Comparison of ENCODE assay signal across 1 cellular context in the genomic region with DNA sequence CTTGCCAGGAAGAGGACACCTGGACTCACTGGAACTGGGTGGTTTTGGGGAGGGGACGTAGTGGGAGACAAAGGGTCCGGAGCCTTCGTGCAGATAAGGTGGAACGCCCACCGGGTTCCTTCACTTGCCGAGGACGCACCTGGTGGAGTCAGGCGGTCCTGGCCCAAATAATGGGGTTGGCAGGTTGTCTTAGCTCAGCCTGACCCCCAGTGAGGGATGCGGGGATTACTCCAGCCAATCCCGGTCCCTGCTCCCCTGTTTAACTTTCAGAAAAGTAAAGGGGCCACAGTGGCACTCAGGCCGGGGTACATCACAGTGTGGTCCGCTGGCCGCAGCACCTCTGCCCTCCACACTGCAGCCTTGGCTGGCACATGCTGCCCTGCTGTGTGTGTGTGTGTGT.
TF ChIP-seq lines count a peak whose summit lies in the region.

No MANE protein-coding gene starts in this region.

TF ChIP-seq in GM23338, 12 proteins besides CTCF, POLR2A, EP300 and RAD21 (continued from another document):
- TF ChIP-seq, protein P1, sequence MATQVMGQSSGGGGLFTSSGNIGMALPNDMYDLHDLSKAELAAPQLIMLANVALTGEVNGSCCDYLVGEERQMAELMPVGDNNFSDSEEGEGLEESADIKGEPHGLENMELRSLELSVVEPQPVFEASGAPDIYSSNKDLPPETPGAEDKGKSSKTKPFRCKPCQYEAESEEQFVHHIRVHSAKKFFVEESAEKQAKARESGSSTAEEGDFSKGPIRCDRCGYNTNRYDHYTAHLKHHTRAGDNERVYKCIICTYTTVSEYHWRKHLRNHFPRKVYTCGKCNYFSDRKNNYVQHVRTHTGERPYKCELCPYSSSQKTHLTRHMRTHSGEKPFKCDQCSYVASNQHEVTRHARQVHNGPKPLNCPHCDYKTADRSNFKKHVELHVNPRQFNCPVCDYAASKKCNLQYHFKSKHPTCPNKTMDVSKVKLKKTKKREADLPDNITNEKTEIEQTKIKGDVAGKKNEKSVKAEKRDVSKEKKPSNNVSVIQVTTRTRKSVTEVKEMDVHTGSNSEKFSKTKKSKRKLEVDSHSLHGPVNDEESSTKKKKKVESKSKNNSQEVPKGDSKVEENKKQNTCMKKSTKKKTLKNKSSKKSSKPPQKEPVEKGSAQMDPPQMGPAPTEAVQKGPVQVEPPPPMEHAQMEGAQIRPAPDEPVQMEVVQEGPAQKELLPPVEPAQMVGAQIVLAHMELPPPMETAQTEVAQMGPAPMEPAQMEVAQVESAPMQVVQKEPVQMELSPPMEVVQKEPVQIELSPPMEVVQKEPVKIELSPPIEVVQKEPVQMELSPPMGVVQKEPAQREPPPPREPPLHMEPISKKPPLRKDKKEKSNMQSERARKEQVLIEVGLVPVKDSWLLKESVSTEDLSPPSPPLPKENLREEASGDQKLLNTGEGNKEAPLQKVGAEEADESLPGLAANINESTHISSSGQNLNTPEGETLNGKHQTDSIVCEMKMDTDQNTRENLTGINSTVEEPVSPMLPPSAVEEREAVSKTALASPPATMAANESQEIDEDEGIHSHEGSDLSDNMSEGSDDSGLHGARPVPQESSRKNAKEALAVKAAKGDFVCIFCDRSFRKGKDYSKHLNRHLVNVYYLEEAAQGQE (IDR thresholded peaks at IDR 0.05; ENCODE audit: unreplicated experiment), result no peak
- no peak for TF ChIP-seq ZNF114 (CRISPR knock-in tag; IDR thresholded peaks at IDR 0.05)
TF ChIP-seq in GM23338: peak in this region for 0.
